In genomic region chr11:39113606-39114005, GRCh38 we compare ENCODE assay signal across 38 cellular contexts.
"Had no signal": no experiment of that assay in that cellular context is flagged by ENCODE, and none has a peak within 500 bp of the region (broad histone marks: within the 10 kb centered on the region; RNA-seq: fewer than 3 reads in every experiment).

No MANE protein-coding gene starts in this region.

- DNase-seq: activated effector memory CD4-positive, alpha-beta T cell treated with anti-CD3 and anti-CD28 coated beads, Interleukin-2, amount 50 U/mL, for 16 hours; activated effector memory CD4-positive, alpha-beta T cell treated with Interleukin-2 at 50 U/mL for 16 hours; activated gamma-delta T cell; activated gamma-delta T cell treated with Interleukin-2 at 50 U/mL for 16 hours; activated naive CD4-positive, alpha-beta T cell; activated naive CD4-positive, alpha-beta T cell treated with anti-CD3 and anti-CD28 coated beads for 36 hours; activated naive CD4-positive, alpha-beta T cell treated with anti-CD3 and anti-CD28 coated beads, Interleukin-2, amount 10 ng/mL, durations not matched to agents 7 days and 5 days; activated naive CD4-positive, alpha-beta T cell treated with anti-CD3 and anti-CD28 coated beads, Interleukin-2, amount 50 U/mL, for 16 hours; activated naive CD4-positive, alpha-beta T cell treated with Interleukin-2 at 50 U/mL for 16 hours; activated naive CD8-positive, alpha-beta T cell treated with anti-CD3 and anti-CD28 coated beads for 36 hours; activated naive CD8-positive, alpha-beta T cell treated with anti-CD3 and anti-CD28 coated beads, Interleukin-2, amount 10 ng/mL, durations not matched to agents 7 days and 5 days; activated naive CD8-positive, alpha-beta T cell treated with anti-CD3 and anti-CD28 coated beads, Interleukin-2, amount 50 U/mL, for 24 hours; activated T-cell treated with anti-CD3 and anti-CD28 coated beads, Interleukin-2, amount 50 U/mL, for 1 hour; activated T-cell treated with anti-CD3 and anti-CD28 coated beads, Interleukin-2, amount 50 U/mL, for 24 hours; activated T-cell treated with anti-CD3 and anti-CD28 coated beads, Interleukin-2, amount 50 U/mL, for 4 hours; activated T-cell treated with anti-CD3 and anti-CD28 coated beads, Interleukin-2, amount 50 U/mL, for 48 hours; activated T-cell treated with anti-CD3 and anti-CD28 coated beads, Interleukin-2, amount 50 U/mL, for 72 hours; adrenal gland; amniotic stem cell; amygdala; anterior cingulate cortex; aorta; body of pancreas; brain microvascular endothelial cell; caudate nucleus; central memory CD4-positive, alpha-beta T cell; cerebellar nuclear complex had no signal

- H3K9me3 ChIP-seq: adrenal gland, ascending aorta, body of pancreas, breast epithelium had no signal

- ATAC-seq: activated naive CD4-positive, alpha-beta T cell treated with anti-CD3 and anti-CD28 coated beads, Interleukin-2, amount 50 U/mL, for 72 hours; activated naive CD8-positive, alpha-beta T cell treated with anti-CD3 and anti-CD28 coated beads, Interleukin-2, amount 50 U/mL, for 24 hours; activated T-cell treated with anti-CD3 and anti-CD28 coated beads, Interleukin-2, amount 50 U/mL, for 4 hours; activated T-cell treated with anti-CD3 and anti-CD28 coated beads, Interleukin-2, amount 50 U/mL, for 72 hours; activated T-helper 17 cell treated with anti-CD3 and anti-CD28 coated beads, Interleukin-2, amount 50 U/mL, for 72 hours; body of pancreas had no signal

- H3K4me3 ChIP-seq: adrenal gland, ascending aorta, body of pancreas, breast epithelium, cardiac muscle cell had no signal

- H3K36me3 Mint-ChIP-seq: activated naive CD4-positive, alpha-beta T cell treated with anti-CD3 and anti-CD28 coated beads, Interleukin-2, amount 10 ng/mL, durations not matched to agents 7 days and 5 days; activated naive CD4-positive, alpha-beta T cell treated with anti-CD3 and anti-CD28 coated beads, Interleukin-2, amount 50 U/mL, for 24 hours; activated naive CD4-positive, alpha-beta T cell treated with anti-CD3 and anti-CD28 coated beads, Interleukin-2, amount 50 U/mL, for 72 hours; activated naive CD8-positive, alpha-beta T cell; activated naive CD8-positive, alpha-beta T cell treated with anti-CD3 and anti-CD28 coated beads for 36 hours; activated naive CD8-positive, alpha-beta T cell treated with anti-CD3 and anti-CD28 coated beads, Interleukin-2, amount 10 ng/mL, durations not matched to agents 7 days and 5 days; brain had no signal

- H3K36me3 ChIP-seq: adrenal gland, ascending aorta, brain microvascular endothelial cell, breast epithelium, cardiac muscle cell had no signal

- H3K27ac Mint-ChIP-seq: activated naive CD4-positive, alpha-beta T cell treated with anti-CD3 and anti-CD28 coated beads for 36 hours; activated naive CD4-positive, alpha-beta T cell treated with anti-CD3 and anti-CD28 coated beads, Interleukin-2, amount 10 ng/mL, durations not matched to agents 7 days and 5 days; activated naive CD4-positive, alpha-beta T cell treated with anti-CD3 and anti-CD28 coated beads, Interleukin-2, amount 50 U/mL, for 24 hours; activated naive CD4-positive, alpha-beta T cell treated with anti-CD3 and anti-CD28 coated beads, Interleukin-2, amount 50 U/mL, for 72 hours; activated naive CD8-positive, alpha-beta T cell; activated naive CD8-positive, alpha-beta T cell treated with anti-CD3 and anti-CD28 coated beads for 36 hours; activated naive CD8-positive, alpha-beta T cell treated with anti-CD3 and anti-CD28 coated beads, Interleukin-2, amount 10 ng/mL, durations not matched to agents 7 days and 5 days; activated naive CD8-positive, alpha-beta T cell treated with anti-CD3 and anti-CD28 coated beads, Interleukin-2, amount 50 U/mL, for 24 hours; activated T-cell treated with anti-CD3 and anti-CD28 coated beads, Interleukin-2, amount 50 U/mL, for 24 hours; activated T-cell treated with anti-CD3 and anti-CD28 coated beads, Interleukin-2, amount 50 U/mL, for 72 hours; activated T-helper 1 cell treated with anti-CD3 and anti-CD28 coated beads, Interleukin-12 subunit alpha, Interleukin-12 subunit beta, Interleukin-2, Interleukin-4 antibody, amounts not matched to agents 30 ng/mL and 10 ng/mL and 1 ng/mL, durations not matched to agents 14 hours and 24 hours and 36 hours; activated T-helper 17 cell treated with anti-CD3 and anti-CD28 coated beads, Interleukin-2, amount 50 U/mL, for 72 hours; activated T-helper 2 cell treated with anti-CD3 and anti-CD28 coated beads, Interferon-gamma antibody, Interleukin-2, Interleukin-4, amounts not matched to agents 10 μg/mL and 5 μg/mL and 100 μg/mL, durations not matched to agents 14 hours and 24 hours and 36 hours; brain had no signal

- H3K27ac ChIP-seq: adrenal gland, ascending aorta, body of pancreas, brain microvascular endothelial cell, breast epithelium, cardiac muscle cell had no signal

- H3K4me1 Mint-ChIP-seq: activated naive CD4-positive, alpha-beta T cell treated with anti-CD3 and anti-CD28 coated beads, Interleukin-2, amount 10 ng/mL, durations not matched to agents 7 days and 5 days; activated naive CD4-positive, alpha-beta T cell treated with anti-CD3 and anti-CD28 coated beads, Interleukin-2, amount 50 U/mL, for 24 hours; activated naive CD8-positive, alpha-beta T cell treated with anti-CD3 and anti-CD28 coated beads for 36 hours; activated naive CD8-positive, alpha-beta T cell treated with anti-CD3 and anti-CD28 coated beads, Interleukin-2, amount 10 ng/mL, durations not matched to agents 7 days and 5 days; activated naive CD8-positive, alpha-beta T cell treated with anti-CD3 and anti-CD28 coated beads, Interleukin-2, amount 50 U/mL, for 24 hours; activated T-helper 17 cell treated with anti-CD3 and anti-CD28 coated beads, Interleukin-2, amount 50 U/mL, for 72 hours; brain; central memory CD8-positive, alpha-beta T cell had no signal

- H3K9me3 Mint-ChIP-seq: activated T-helper 17 cell treated with anti-CD3 and anti-CD28 coated beads, Interleukin-2, amount 50 U/mL, for 72 hours; brain had no signal

- H3K4me3 Mint-ChIP-seq: activated naive CD4-positive, alpha-beta T cell treated with anti-CD3 and anti-CD28 coated beads for 36 hours; activated naive CD4-positive, alpha-beta T cell treated with anti-CD3 and anti-CD28 coated beads, Interleukin-2, amount 10 ng/mL, durations not matched to agents 7 days and 5 days; activated naive CD4-positive, alpha-beta T cell treated with anti-CD3 and anti-CD28 coated beads, Interleukin-2, amount 50 U/mL, for 24 hours; activated naive CD8-positive, alpha-beta T cell; activated naive CD8-positive, alpha-beta T cell treated with anti-CD3 and anti-CD28 coated beads for 36 hours; activated naive CD8-positive, alpha-beta T cell treated with anti-CD3 and anti-CD28 coated beads, Interleukin-2, amount 10 ng/mL, durations not matched to agents 7 days and 5 days; activated naive CD8-positive, alpha-beta T cell treated with anti-CD3 and anti-CD28 coated beads, Interleukin-2, amount 50 U/mL, for 24 hours; activated T-cell treated with anti-CD3 and anti-CD28 coated beads, Interleukin-2, amount 50 U/mL, for 24 hours; activated T-cell treated with anti-CD3 and anti-CD28 coated beads, Interleukin-2, amount 50 U/mL, for 4 hours; activated T-cell treated with anti-CD3 and anti-CD28 coated beads, Interleukin-2, amount 50 U/mL, for 72 hours; activated T-helper 1 cell treated with anti-CD3 and anti-CD28 coated beads, Interleukin-12 subunit alpha, Interleukin-12 subunit beta, Interleukin-2, Interleukin-4 antibody, amounts not matched to agents 30 ng/mL and 10 ng/mL and 1 ng/mL, durations not matched to agents 14 hours and 24 hours and 36 hours; activated T-helper 17 cell treated with anti-CD3 and anti-CD28 coated beads, Interleukin-2, amount 50 U/mL, for 72 hours; brain; central memory CD8-positive, alpha-beta T cell had no signal

- H3K4me1 ChIP-seq: adrenal gland, ascending aorta, body of pancreas, breast epithelium had no signal

- H3K27me3 ChIP-seq: adrenal gland, ascending aorta, body of pancreas, brain microvascular endothelial cell, breast epithelium, cardiac muscle cell had no signal
